9 cellular contexts compared by ENCODE assay signal in genomic region chr20:32971703-32972161, GRCh38. TPM values are rescaled to one million over a fixed set of nuclear protein-coding genes. Genes with fewer than 3 reads are reported as not detected.
DNase-seq lines count a peak whose midpoint lies in the region; ATAC-seq and TF ChIP-seq lines count a peak whose summit lies in the region.
"Had no signal": no experiment of that assay in that cellular context is flagged by ENCODE, and none has a peak within 500 bp of the region (broad histone marks: within the 10 kb centered on the region; RNA-seq: fewer than 3 reads in every experiment).

No MANE protein-coding gene starts in this region.

- peak overlapping the region; percentile 76 for H3K4me2 ChIP-seq in DOHH2 (ENCODE audit: low read length)

- peaks cover 6% of the 10 kb centered on the region for H3F3A ChIP-seq in DOHH2 (ENCODE audit: control insufficient read depth, insufficient read depth)

- DNase-seq in NB4 (ENCODE audit: low read depth) (peak; percentile 84), foreskin melanocyte (peak; percentile 29), tibial nerve (ENCODE audit: low spot score in 2 of 2) (no peak), hippocampal formation (lab: John Stamatoyannopoulos, UW) (no peak), glomerular visceral epithelial cell (ENCODE audit: extremely low spot score) (no peak), NCI-H774 (lab: John Stamatoyannopoulos, UW) (no peak)

- WGBS in tibial nerve, 2 donors, result 26 to 31% methylated on average over 6 of the region's 6 CpGs

- TF ChIP-seq POLR2A in NB4 (IDR thresholded peaks at IDR 0.05; ENCODE audit: extremely low read depth, insufficient read length), result no peak
- no peak for TF ChIP-seq POLR2A in tibial nerve (IDR thresholded peaks at IDR 0.05)

- H3K4me1 ChIP-seq in DOHH2 (ENCODE audit: control insufficient read depth, low read length) (peaks cover 26% of the 10 kb centered on the region), tibial nerve (peaks cover 0 to 37% (median 23%) of the 10 kb centered on the region in 4 donors)

- TF ChIP-seq EP300 in tibial nerve (IDR thresholded peaks at IDR 0.05), result no peak

- H3K27me3 ChIP-seq in DOHH2 (ENCODE audit: control insufficient read depth, low read length), result no peaks in the 10 kb centered on the region
- no peaks in the 10 kb centered on the region for H3K27me3 ChIP-seq in tibial nerve

- no peaks in the 10 kb centered on the region for H4K20me1 ChIP-seq in DOHH2 (ENCODE audit: control insufficient read depth, insufficient read depth, low read depth, low read length)

- H3K9me3 ChIP-seq in DOHH2 (ENCODE audit: control insufficient read depth, insufficient read depth, low read length) (peaks cover 3% of the 10 kb centered on the region; the same call in 1 of the 2 replicates), tibial nerve (no peaks in the 10 kb centered on the region)

- H3K4me3 ChIP-seq in DOHH2 (ENCODE audit: low read length) (peak overlapping the region; percentile 62), NB4 (ENCODE audit: low read depth, low read length) (peak overlapping the region; percentile 36), tibial nerve (no peak overlapping the region)

- H3K9me2 ChIP-seq in DOHH2 (replicated peaks; ENCODE audit: control insufficient read depth, low read length), result no peaks in the 10 kb centered on the region

- H3K36me3 ChIP-seq in DOHH2 (ENCODE audit: control insufficient read depth, low read length) (0 out of 2 replicates have a peak, but pooled peaks cover 3% of the 10 kb centered on the region), tibial nerve (no peaks in the 10 kb centered on the region)

- peak; percentile 20 for ATAC-seq in GM21390 (IDR thresholded peaks at IDR 0.05; ENCODE audit: unreplicated experiment)

- TF ChIP-seq CTCF in DOHH2 (IDR thresholded peaks at IDR 0.05; ENCODE audit: low read depth, low read length, poor library complexity, severe bottlenecking), result no peak
- TF ChIP-seq CTCF in NB4 (IDR thresholded peaks at IDR 0.05; ENCODE audit: low read depth, low read length), result no peak
- TF ChIP-seq CTCF in tibial nerve (IDR thresholded peaks at IDR 0.05), result no peak

- H3K27ac ChIP-seq in DOHH2 (ENCODE audit: low read depth, low read length) (peak overlapping the region; percentile 91), tibial nerve (peak overlapping the region in 3 of 4 donors; percentile 69 to 79 (median 74))

- H3K79me2 ChIP-seq in DOHH2 (ENCODE audit: control insufficient read depth, low read length), result no peaks in the 10 kb centered on the region

RNA-seq across cellular contexts. Expression of gene SUN5, which starts 32.5 kb away (rescaled TPM):
- not detected for total RNA-seq in tibial nerve
- total RNA-seq: aorta had no signal

RNA-seq across cellular contexts. Expression of gene BPIFB2, which starts 35.8 kb away (rescaled TPM):
- not detected for total RNA-seq in tibial nerve
- total RNA-seq: aorta had no signal

RNA-seq across cellular contexts. Expression of gene BPIFB6, which starts 59.7 kb away (rescaled TPM):
- total RNA-seq in tibial nerve, result not detected
- total RNA-seq: aorta had no signal

Comparison
In these comparisons a context has a peak if more than half of its experiments do, and no peak if none do; other contexts are left out.
1. H3K4me3 ChIP-seq: peak in DOHH2 (single experiment) and NB4 (single experiment); none in tibial nerve (0 of 4).
2. DNase-seq: peak in NB4 (single experiment) and foreskin melanocyte (single experiment); none in tibial nerve (0 of 2), hippocampal formation (0 of 2), glomerular visceral epithelial cell (single experiment) and NCI-H774 (single experiment).